ENCODE assay signal across 1 cellular context in the genomic region with DNA sequence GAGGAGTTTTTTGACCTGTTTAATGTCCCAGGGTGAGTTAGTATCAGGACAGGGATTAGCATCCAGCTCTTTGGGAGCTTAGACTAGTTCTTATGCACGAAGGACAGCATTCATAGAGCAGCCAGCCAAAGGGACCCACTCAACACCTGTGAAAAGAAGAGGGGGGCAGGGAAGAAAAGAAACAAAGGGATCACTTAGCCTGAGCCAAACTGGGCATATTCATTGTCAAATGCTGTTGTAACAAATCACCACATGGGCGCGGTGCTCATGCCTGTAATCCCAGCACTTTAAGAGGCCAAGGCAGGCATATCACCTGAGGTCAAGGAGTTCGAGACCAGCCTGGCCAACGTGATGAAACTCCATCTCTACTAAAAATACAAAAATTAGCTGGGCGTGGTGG.
TF ChIP-seq lines count a peak whose summit lies in the region.

No MANE protein-coding gene starts in this region.

TF ChIP-seq in K562, 482 proteins besides CTCF, POLR2A, EP300 and RAD21:
- no peak for TF ChIP-seq SOX6 (IDR thresholded peaks at IDR 0.05)
- TF ChIP-seq, protein P1, sequence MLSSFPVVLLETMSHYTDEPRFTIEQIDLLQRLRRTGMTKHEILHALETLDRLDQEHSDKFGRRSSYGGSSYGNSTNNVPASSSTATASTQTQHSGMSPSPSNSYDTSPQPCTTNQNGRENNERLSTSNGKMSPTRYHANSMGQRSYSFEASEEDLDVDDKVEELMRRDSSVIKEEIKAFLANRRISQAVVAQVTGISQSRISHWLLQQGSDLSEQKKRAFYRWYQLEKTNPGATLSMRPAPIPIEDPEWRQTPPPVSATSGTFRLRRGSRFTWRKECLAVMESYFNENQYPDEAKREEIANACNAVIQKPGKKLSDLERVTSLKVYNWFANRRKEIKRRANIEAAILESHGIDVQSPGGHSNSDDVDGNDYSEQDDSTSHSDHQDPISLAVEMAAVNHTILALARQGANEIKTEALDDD (IDR thresholded peaks at IDR 0.05): 0 out of 2 replicates have a peak, but pooled peaks have one; percentile 4
